ENCODE assay signal across 14 cellular contexts in genomic region chr10:90856261-90856660, GRCh38. TPM values are rescaled to one million over a fixed set of nuclear protein-coding genes. Genes with fewer than 3 reads are reported as not detected.
DNase-seq lines count a peak whose midpoint lies in the region; ATAC-seq and TF ChIP-seq lines count a peak whose summit lies in the region.
"Had no signal": no experiment of that assay in that cellular context is flagged by ENCODE, and none has a peak within 500 bp of the region (broad histone marks: within the 10 kb centered on the region; RNA-seq: fewer than 3 reads in every experiment).

No MANE protein-coding gene starts in this region.

- DNase-seq in CD4-positive, alpha-beta T cell = no peak
- DNase-seq in HT1080 (ENCODE audit: low read depth) (peak; percentile 55), mammary epithelial cell (peak; percentile 37), GM10266 (ENCODE audit: extremely low spot score) (no peak), lower leg skin (ENCODE audit: low spot score in 2 of 2) (no peak), middle frontal gyrus (ENCODE audit: extremely low spot score, low spot score) (no peak)
- DNase-seq: foreskin melanocyte; NCI-H2107; SHP77 treated with DMSO at 0.1 percent for 48 hours; stimulated activated CD4-positive, alpha-beta T cell treated with anti-CD3 and anti-CD28 coated beads, Interleukin-12 subunit alpha, Interleukin-12 subunit beta, amount 100 ng/mL, for 4 hours had no signal

- WGBS in mammary epithelial cell (ENCODE audit: low coverage, missing lambda C conversion rate) = 100% methylated on average over 1 of the region's 3 CpGs
- 40 to 50% methylated on average over 1 to 3 of the region's 3 CpGs for WGBS in mesodermal cell (ENCODE audit: insufficient coverage in 2 of 2), 2 experiments
- WGBS in lower leg skin, 2 donors = 91 to 92% methylated on average over 3 of the region's 3 CpGs

- peaks cover 63% of the 10 kb centered on the region for H3K27me3 ChIP-seq in CD4-positive, alpha-beta T cell (ENCODE audit: control insufficient read depth, insufficient read depth, low read length)
- H3K27me3 ChIP-seq in mammary epithelial cell (ENCODE audit: insufficient read depth, low read length) = no peaks in the 10 kb centered on the region

- intact Hi-C loops in CD4-positive, alpha-beta T cell (cut with DNase I, micrococcal nuclease) = no loop called here
- intact Hi-C loops in mammary epithelial cell (cut with micrococcal nuclease) (loop anchor here (2.0 kb wide), 1 partner anchor 21 kb away; no protein-coding TSS in a partner anchor), lower leg skin (cut with DNase I; ENCODE audit: low total_unique reads) (no loop called here)

- CTCF ChIA-PET in CD4-positive, alpha-beta T cell (lab: Charles Lee) = interaction anchor here (1.7 kb wide), 1 partner anchor 10 kb away, joined by 6 read pairs; no protein-coding TSS in a partner anchor
- CTCF ChIA-PET in mammary epithelial cell (lab: Charles Lee; ENCODE audit: low non-redundant PET) = interaction anchor here (0.6 kb wide), 1 partner anchor 192 kb away, joined by 6 read pairs; no protein-coding TSS in a partner anchor

- ATAC-seq in CD4-positive, alpha-beta T cell (ENCODE audit: poor library complexity) = no peak
- ATAC-seq in HG03095 (IDR thresholded peaks at IDR 0.05; ENCODE audit: unreplicated experiment) = no peak
- ATAC-seq: HepG2 had no signal

- no peaks in the 10 kb centered on the region for H4K20me1 ChIP-seq in mammary epithelial cell (ENCODE audit: insufficient read depth, low read length)

- H3K4me1 ChIP-seq in mammary epithelial cell (ENCODE audit: insufficient read depth, low read length) (peaks cover 22% of the 10 kb centered on the region), mesodermal cell (ENCODE audit: control insufficient read depth, insufficient read depth, low read length, poor library complexity, severe bottlenecking) (peaks cover 9% of the 10 kb centered on the region)

- no peak overlapping the region for H3K27ac Mint-ChIP-seq in CD4-positive, alpha-beta T cell
- H3K27ac Mint-ChIP-seq: activated CD4-positive, alpha-beta T cell treated with anti-CD3 and anti-CD28 coated beads for 36 hours had no signal

- no peak for TF ChIP-seq POLR2A in lower leg skin (IDR thresholded peaks at IDR 0.05)

- H3K4me3 ChIP-seq in mammary epithelial cell (replicated peaks in 1 of 3; ENCODE audit: insufficient read depth in 1 of 3, low read depth in 2 of 3, low read length in 3 of 3) = peak overlapping the region; percentile 57 to 98 (median 95)
- peak overlapping the region; percentile 54 for H3K4me3 ChIP-seq in mesodermal cell (ENCODE audit: extremely low read depth, insufficient read depth, low read length, poor library complexity, severe bottlenecking)
- H3K4me3 ChIP-seq in lower leg skin (ENCODE audit: low read depth, poor library complexity, severe bottlenecking) = no peak overlapping the region

- dilution Hi-C loops in mammary epithelial cell (cut with HindIII; ENCODE audit: low sequenced_read_pairs) = no loop called here

- H3K27ac ChIP-seq in CD4-positive, alpha-beta T cell (ENCODE audit: low read depth, low read length) = no peak overlapping the region
- peak overlapping the region; percentile 63 for H3K27ac ChIP-seq in mammary epithelial cell (ENCODE audit: insufficient read depth, low read depth, low read length)
- H3K27ac ChIP-seq in mesodermal cell (ENCODE audit: low read depth, low read length, severe bottlenecking) = no peak overlapping the region

- peaks cover 65% of the 10 kb centered on the region for H3K79me2 ChIP-seq in mammary epithelial cell (ENCODE audit: insufficient read depth, low read length)

- H3K4me1 Mint-ChIP-seq in CD4-positive, alpha-beta T cell (ENCODE audit: low read depth) = peaks cover 6% of the 10 kb centered on the region

- BruUV-seq in mammary epithelial cell (replicated peaks; lab: Mats Ljungman, UMichigan) = no TSS peak

- H3K36me3 ChIP-seq in mammary epithelial cell (ENCODE audit: insufficient read depth, low read length) = no peaks in the 10 kb centered on the region
- H3K36me3 ChIP-seq in mesodermal cell (ENCODE audit: control insufficient read depth, insufficient read depth, low read length) = no peaks in the 10 kb centered on the region

- H3K4me3 Mint-ChIP-seq in CD4-positive, alpha-beta T cell = peak overlapping the region; percentile 88

- POLR2A ChIA-PET in CD4-positive, alpha-beta T cell (lab: Charles Lee) = interaction anchor here (1.1 kb wide), 1 partner anchor 15 kb away, joined by 3 read pairs; the partner anchor contains the start of gene RPP30

- H3K36me3 Mint-ChIP-seq in CD4-positive, alpha-beta T cell (ENCODE audit: low read depth) = no peaks in the 10 kb centered on the region

- H3K9me3 Mint-ChIP-seq in CD4-positive, alpha-beta T cell = peaks cover 2% of the 10 kb centered on the region

- peak overlapping the region; percentile 66 for H3K9ac ChIP-seq in mammary epithelial cell (ENCODE audit: insufficient read depth, low read length)

- H3K4me2 ChIP-seq in mammary epithelial cell (ENCODE audit: insufficient read depth, low read depth, low read length) = peak overlapping the region; percentile 79

- in situ Hi-C loops in mammary epithelial cell (cut with MboI; ENCODE audit: low sequenced_read_pairs in 2 of 2) = loop anchor here in 1 of 2 donors (5.0 to 25.0 kb wide), 4 partner anchors 61 to 869 kb away; no protein-coding TSS in a partner anchor

- no peak for TF ChIP-seq CTCF in CD4-positive, alpha-beta T cell (IDR thresholded peaks at IDR 0.05)
- no peak for TF ChIP-seq CTCF in mammary epithelial cell (conservative IDR thresholded peaks at IDR 0.05 in 1 of 2, IDR thresholded peaks at IDR 0.05 in 1 of 2; ENCODE audit: extremely low read depth in 1 of 2, insufficient read depth in 1 of 2, low read depth in 1 of 2, low read length in 2 of 2)
- TF ChIP-seq CTCF in GM10266 (IDR thresholded peaks at IDR 0.05; ENCODE audit: control insufficient read depth, insufficient read depth, low read depth, missing control alignments) = no peak
- no peak for TF ChIP-seq CTCF in lower leg skin (IDR thresholded peaks at IDR 0.05)

- H3K9me3 ChIP-seq in CD4-positive, alpha-beta T cell (ENCODE audit: control insufficient read depth, low read length) = peaks cover 5% of the 10 kb centered on the region
- H3K9me3 ChIP-seq in mammary epithelial cell (replicated peaks; ENCODE audit: insufficient read depth, low read length) (peaks cover under 1% of the 10 kb centered on the region), mesodermal cell (ENCODE audit: control insufficient read depth, low read length) (peaks cover 3% of the 10 kb centered on the region)

- peaks cover 85% of the 10 kb centered on the region for H3K27me3 Mint-ChIP-seq in CD4-positive, alpha-beta T cell

- no peak overlapping the region for H2AFZ ChIP-seq in mammary epithelial cell (ENCODE audit: low read depth, low read length)

RNA-seq across cellular contexts. Expression of gene HTR7, which starts 1.6 kb away (rescaled TPM):
- total RNA-seq in CD4-positive, alpha-beta T cell = under 1 TPM; 0.08 TPM
- total RNA-seq in HT1080 (2014; rRNA removed; shearing (Covaris generic)) = 16.8 and 19.4 TPM in 2 replicates
- polyA plus RNA-seq in HT1080 (2015; cell fraction: cytosol; rRNA removed) = 16.3 and 20.4 TPM in 2 replicates
- polyA plus RNA-seq in HT1080 (2015; cell fraction: nucleus; rRNA removed) = 10.1 and 11.3 TPM in 2 replicates
- total RNA-seq in mammary epithelial cell (10 to 100 TPM; 20.2 to 24.1 TPM), lower leg skin (under 1 TPM; 0.08 to 0.94 (median 0.45) TPM)
- 19.5 TPM for polyA plus RNA-seq in mammary epithelial cell
- polyA minus RNA-seq in mammary epithelial cell = 14.0 TPM
- polyA plus RNA-seq in mesodermal cell (2013, experiment 1 of 2) = 1.3 TPM
- polyA plus RNA-seq in mesodermal cell (2013, experiment 2 of 2) = 1.7 TPM
- total RNA-seq: activated CD4-positive, alpha-beta T cell treated with anti-CD3 and anti-CD28 coated beads for 36 hours had no signal
- polyA plus RNA-seq: HepG2 had no signal

RNA-seq across cellular contexts. Expression of gene RPP30, which starts 15.5 kb away (rescaled TPM):
- total RNA-seq in CD4-positive, alpha-beta T cell = 10 to 100 TPM; 25.3 to 28.5 TPM
- total RNA-seq in HT1080 (2014; rRNA removed; shearing (Covaris generic)) = 90.6 and 100 TPM in 2 replicates
- 53.6 and 54.9 TPM in 2 replicates for polyA plus RNA-seq in HT1080 (2015; cell fraction: cytosol; rRNA removed)
- polyA plus RNA-seq in HT1080 (2015; cell fraction: nucleus; rRNA removed) = 73.7 and 74.7 TPM in 2 replicates
- 10 to 100 TPM; 32.3 to 38.8 TPM for total RNA-seq in mammary epithelial cell
- 29.7 TPM for polyA plus RNA-seq in mammary epithelial cell
- polyA minus RNA-seq in mammary epithelial cell = 50.3 TPM
- 71.8 TPM for polyA plus RNA-seq in mesodermal cell (2013, experiment 1 of 2)
- 76.2 TPM for polyA plus RNA-seq in mesodermal cell (2013, experiment 2 of 2)
- 10 to 100 TPM; 24.9 to 39.8 (median 28.3) TPM for total RNA-seq in lower leg skin

Comparison
In these comparisons a context has a peak if more than half of its experiments do, and no peak if none do; other contexts are left out.
1. DNase-seq: peak in HT1080 (single experiment) and mammary epithelial cell (single experiment); none in CD4-positive, alpha-beta T cell (0 of 10), GM10266 (single experiment), lower leg skin (0 of 2) and middle frontal gyrus (single experiment).